Comparison of ENCODE assay signal across 1 cellular context in the genomic region with DNA sequence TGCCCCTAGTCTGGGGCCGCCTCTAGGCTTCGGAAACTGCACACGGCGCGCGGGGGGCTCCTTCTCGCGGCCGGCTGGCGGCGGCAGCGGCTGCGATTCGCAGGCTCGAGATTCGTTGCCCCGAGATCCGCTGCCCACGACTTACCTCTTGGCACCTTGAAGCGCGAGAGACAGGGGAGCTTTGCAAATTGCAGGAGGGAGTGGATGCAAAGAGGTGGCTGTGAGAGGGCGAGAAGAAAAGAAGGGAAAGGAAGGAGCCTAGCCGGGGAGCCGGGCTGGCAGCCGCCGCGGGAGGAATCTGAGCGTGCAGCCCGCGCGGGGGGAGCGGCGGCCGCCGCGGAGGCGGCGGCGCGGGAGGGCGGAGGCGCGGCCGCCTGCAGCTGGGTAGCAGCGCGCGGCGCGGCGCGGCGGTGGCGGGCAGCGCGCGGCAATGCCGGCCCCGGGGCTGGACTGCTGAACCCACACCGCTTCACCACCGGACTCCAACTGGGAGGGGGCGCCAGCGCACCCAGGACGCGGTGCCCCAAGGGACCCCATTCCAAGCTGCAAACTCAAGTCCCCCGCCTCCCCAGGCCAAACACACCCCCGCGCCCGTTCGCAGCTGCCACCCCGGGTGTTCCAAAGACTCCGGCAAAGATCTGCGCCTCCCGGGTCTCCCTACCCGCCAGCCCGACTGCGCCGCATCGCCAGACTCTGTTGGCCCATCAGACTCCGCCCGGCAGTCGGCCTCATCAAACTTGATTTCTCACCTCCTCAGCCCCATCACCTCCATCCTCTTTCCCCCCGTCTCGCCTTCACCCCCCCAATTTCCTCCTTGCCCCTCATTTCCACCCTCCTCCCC.
TF ChIP-seq lines count a peak whose summit lies in the region.

No MANE protein-coding gene starts in this region.

TF ChIP-seq in H1, 55 proteins besides CTCF, POLR2A, EP300 and RAD21:
- TF ChIP-seq HDAC2 (IDR thresholded peaks at IDR 0.05; ENCODE audit: borderline replicate concordance in 1 of 2, low read depth in 2 of 2, low read length in 2 of 2) (no peak), SP2 (IDR thresholded peaks at IDR 0.05; ENCODE audit: low read length) (no peak), RXRA (IDR thresholded peaks at IDR 0.05; ENCODE audit: insufficient read depth, low read depth, low read length) (no peak), RNF2 (IDR thresholded peaks at IDR 0.05; ENCODE audit: borderline replicate concordance, low read depth, low read length, missing control alignments, poor library complexity, severe bottlenecking) (peak; percentile 55), EGR1 (IDR thresholded peaks at IDR 0.05; ENCODE audit: borderline replicate concordance, low read depth, low read length) (no peak), PHF8 (conservative IDR thresholded peaks at IDR 0.05; ENCODE audit: low read depth, low read length) (0 out of 2 replicates have a peak, but pooled peaks have one; percentile 2), SUZ12 (IDR thresholded peaks at IDR 0.05; ENCODE audit: low read length) (peak; percentile 50), NANOG (IDR thresholded peaks at IDR 0.05; ENCODE audit: insufficient read depth, low read depth, low read length, poor library complexity, severe bottlenecking) (no peak), EZH2 (IDR thresholded peaks at IDR 0.05; ENCODE audit: low read depth, low read length, severe bottlenecking) (peak; percentile 10), NRF1 (IDR thresholded peaks at IDR 0.05; ENCODE audit: low read depth, low read length) (no peak), BRCA1 (IDR thresholded peaks at IDR 0.05; ENCODE audit: low read depth, low read length) (no peak), JUN (IDR thresholded peaks at IDR 0.05; ENCODE audit: low read depth, low read length) (no peak), TAF7 (optimal IDR thresholded peaks at IDR 0.05; ENCODE audit: borderline replicate concordance, low read depth, low read length) (no peak), SIN3A (conservative IDR thresholded peaks at IDR 0.05 in 1 of 2, IDR thresholded peaks at IDR 0.05 in 1 of 2; ENCODE audit: low read depth in 1 of 2, low read length in 2 of 2) (0 out of 4 replicates have a peak, but pooled peaks of 1 of the 2 experiments have one; percentile 34), ZNF274 (IDR thresholded peaks at IDR 0.05; ENCODE audit: borderline replicate concordance, extremely low read depth, low read length) (no peak), TBP (IDR thresholded peaks at IDR 0.05; ENCODE audit: low read depth, low read length) (no peak), KDM4A (IDR thresholded peaks at IDR 0.05; ENCODE audit: low read depth, low read length, severe bottlenecking) (peak; percentile 60), TAF1 (IDR thresholded peaks at IDR 0.05; ENCODE audit: low read depth, low read length) (no peak)
